In the genomic region with DNA sequence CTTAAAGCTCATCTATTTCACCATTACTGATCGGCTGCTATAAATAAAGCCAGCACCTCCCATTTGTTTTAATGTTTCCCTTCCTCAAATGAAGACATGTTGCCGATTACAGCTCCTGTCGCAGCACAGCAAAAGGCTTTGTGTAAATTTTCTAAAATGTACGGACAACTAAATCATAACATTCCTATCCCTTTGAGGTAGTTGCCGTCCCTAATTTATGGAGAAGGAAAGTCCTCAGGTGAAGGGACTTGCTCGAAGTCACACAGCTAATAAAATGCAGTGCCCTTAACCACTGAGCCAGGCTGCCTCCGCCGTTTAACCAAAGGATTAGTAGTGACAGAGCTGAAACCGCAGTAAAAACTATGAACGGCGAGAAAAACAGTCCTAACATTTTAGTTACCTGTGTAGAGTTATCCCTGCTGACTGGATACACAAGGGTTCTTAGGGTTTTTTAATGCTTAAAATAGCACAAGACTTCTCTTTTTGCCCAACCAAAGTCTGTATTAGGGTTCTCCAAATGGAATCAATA, we compare ENCODE assay signal across 1 cellular context.
TF ChIP-seq lines count a peak whose summit lies in the region.

No MANE protein-coding gene starts in this region.

TF ChIP-seq in WTC11, 78 proteins besides CTCF, POLR2A, EP300 and RAD21 (continued from another document):
- TF ChIP-seq ERG (CRISPR knock-in tag; IDR thresholded peaks at IDR 0.05) (no peak), ZNF425 (CRISPR knock-in tag; conservative IDR thresholded peaks at IDR 0.05) (no peak)
